In the genomic region with DNA sequence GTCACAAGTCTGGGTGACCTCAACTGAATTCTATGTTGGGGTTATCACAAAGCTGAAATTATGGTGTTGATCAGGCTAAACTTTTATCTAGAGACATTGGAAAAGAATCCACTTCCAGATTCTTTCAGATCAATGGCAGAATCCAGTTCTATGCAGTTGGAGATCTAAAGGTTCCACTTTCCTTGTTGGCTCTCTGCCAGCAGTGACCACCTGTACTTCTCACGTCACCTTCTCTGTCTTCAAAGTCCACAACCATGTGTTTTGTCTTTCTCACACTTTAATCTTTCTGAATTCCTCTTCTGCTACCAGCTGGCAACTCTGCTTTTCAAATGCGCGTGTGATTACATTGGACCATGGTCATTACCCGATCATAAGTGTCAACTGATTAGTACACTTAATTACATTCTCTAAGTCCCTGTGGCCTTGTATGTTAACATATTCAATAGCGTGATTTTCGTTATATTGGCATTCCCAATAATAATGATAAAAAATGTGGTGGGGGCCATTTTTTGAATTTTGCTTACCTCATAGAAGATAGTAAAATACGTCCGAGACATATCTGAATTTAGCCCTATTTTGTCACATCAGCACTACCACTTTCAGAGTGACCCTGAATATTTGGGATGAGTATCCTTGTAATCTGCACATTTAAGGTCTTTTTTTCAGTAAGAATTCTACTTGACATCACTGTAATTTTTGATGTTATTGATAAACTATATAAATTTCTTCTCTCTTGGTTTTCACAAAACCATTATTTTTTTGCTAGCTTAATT, we compare ENCODE assay signal across 25 cellular contexts.
"Had no signal": no experiment of that assay in that cellular context is flagged by ENCODE, and none has a peak within 500 bp of the region (broad histone marks: within the 10 kb centered on the region; RNA-seq: fewer than 3 reads in every experiment).

No MANE protein-coding gene starts in this region.

- H3K4me1 ChIP-seq: esophagus squamous epithelium, gastrocnemius medialis, heart right ventricle, left lung, lower lobe of right lung had no signal

- ATAC-seq: effector memory CD8-positive, alpha-beta T cell; esophagus mucosa; gastrocnemius medialis; heart right ventricle; left cardiac atrium; left lung; left ventricle myocardium superior; lower lobe of right lung; mucosa of descending colon had no signal

- H3K27ac ChIP-seq: coronary artery, epithelial cell of prostate, esophagus squamous epithelium, gastrocnemius medialis, heart right ventricle, left lung, lower lobe of right lung had no signal

- FAIRE-seq: endometrium, islet of Langerhans, keratinocyte had no signal

- H3K9me3 ChIP-seq: esophagus squamous epithelium, gastrocnemius medialis, lower lobe of right lung, mucosa of descending colon had no signal

- H3K4me3 ChIP-seq: coronary artery, esophagus squamous epithelium, gastrocnemius medialis, heart right ventricle, left lung, lower lobe of right lung, mucosa of descending colon had no signal

- DNase-seq: effector CD8-positive, alpha-beta T cell; effector memory CD8-positive, alpha-beta T cell; endodermal cell; erythroblast; esophagus squamous epithelium; foreskin fibroblast; foreskin melanocyte; gastrocnemius medialis; glutamatergic neuron; head of caudate nucleus; heart right ventricle; hippocampal formation; left cardiac atrium; left lung; left ventricle myocardium superior; lower lobe of right lung; mesenchymal stem cell; mucosa of descending colon; naive B cell had no signal
